In genomic region chr4:145351922-145352321, GRCh38 we compare ENCODE assay signal across 13 cellular contexts.
"Had no signal": no experiment of that assay in that cellular context is flagged by ENCODE, and none has a peak within 500 bp of the region (broad histone marks: within the 10 kb centered on the region; RNA-seq: fewer than 3 reads in every experiment).

No MANE protein-coding gene starts in this region.

- DNase-seq: esophagus squamous epithelium; kidney; left colon; natural killer cell; ovary; retina; right lobe of liver; stimulated activated CD4-positive, alpha-beta T cell treated with anti-CD3 and anti-CD28 coated beads, Interleukin-4, amount 100 ng/mL, for 1 hour had no signal

- H3K27me3 ChIP-seq: esophagus squamous epithelium, hepatocyte, neural progenitor cell, ovary, right lobe of liver had no signal

- ATAC-seq: left colon; natural killer cell; stimulated activated memory B cell treated with anti-CD40 and anti-IgM and Interleukin-4, amounts not matched to agents 10 μg/mL and 1 μg/mL and 100 μg/mL, for 72 hours had no signal

- H3K36me3 ChIP-seq: esophagus squamous epithelium, neural progenitor cell, ovary, prostate gland, right lobe of liver, thoracic aorta had no signal

- H3K27ac ChIP-seq: esophagus squamous epithelium, hepatocyte, neural progenitor cell, ovary, prostate gland, right lobe of liver, thoracic aorta had no signal

- H3K9me3 ChIP-seq: esophagus squamous epithelium, ovary, prostate gland, right lobe of liver, thoracic aorta had no signal

- H3K4me3 ChIP-seq: esophagus squamous epithelium, hepatocyte, neural progenitor cell, ovary, prostate gland, right lobe of liver, thoracic aorta had no signal

- H3K4me1 ChIP-seq: esophagus squamous epithelium, neural progenitor cell, prostate gland had no signal
